8 cellular contexts compared by ENCODE assay signal in the genomic region with DNA sequence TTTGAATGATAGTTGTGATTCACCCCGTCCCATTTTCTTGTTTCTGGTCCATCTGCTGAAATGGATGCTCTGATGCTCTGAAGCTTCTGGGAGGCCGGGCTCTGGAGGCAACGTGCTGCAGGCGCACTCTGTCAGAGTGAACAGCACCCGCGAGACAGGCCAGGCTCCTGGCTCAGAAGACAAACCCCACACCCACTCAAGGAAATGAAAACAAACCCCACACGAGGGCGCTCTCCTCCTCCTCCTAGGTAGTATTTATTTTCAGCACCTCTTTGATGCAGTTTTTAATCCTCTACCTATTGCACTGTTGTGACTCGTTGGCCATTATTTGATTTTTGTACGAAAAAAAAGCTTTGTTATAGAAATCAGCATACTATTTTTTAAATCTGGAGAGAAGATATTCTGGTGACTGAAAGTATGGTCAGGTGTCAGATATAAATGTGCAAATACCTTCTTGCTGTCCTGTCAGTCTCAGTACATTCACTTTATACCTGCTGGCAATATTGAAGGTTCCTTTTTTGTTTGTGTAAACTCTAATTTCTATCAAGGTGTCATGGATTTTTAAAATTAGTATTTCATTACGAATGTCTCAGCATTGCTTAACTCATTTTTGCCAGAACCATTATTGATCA. TPM values are rescaled to one million over a fixed set of nuclear protein-coding genes. Genes with fewer than 3 reads are reported as not detected.
DNase-seq lines count a peak whose midpoint lies in the region; ATAC-seq and TF ChIP-seq lines count a peak whose summit lies in the region.

No MANE protein-coding gene starts in this region.

- no peaks in the 10 kb centered on the region for H3K9me3 ChIP-seq in lower lobe of right lung

- DNase-seq in G401 (ENCODE audit: low spot score) (peak; percentile 85), LoVo (ENCODE audit: low spot score) (peak; percentile 7), lower lobe of right lung (peak; percentile 71)
- DNase-seq in activated CD4-positive, alpha-beta T cell treated with anti-CD3 and anti-CD28 coated beads for 1 hour: peak; percentile 42
- DNase-seq in central memory CD4-positive, alpha-beta T cell: peak; percentile 29
- DNase-seq in stimulated activated CD8-positive, alpha-beta memory T cell treated with anti-CD3 and anti-CD28 coated beads, Interleukin-2, amount 100 ng/mL, for 48 hours (ENCODE audit: low read depth in 2 of 2): peak; percentile 27 to 59

- H3K27me3 ChIP-seq in lower lobe of right lung (ENCODE audit: low read depth): no peaks in the 10 kb centered on the region

- H3K27ac ChIP-seq in lower lobe of right lung: no peak overlapping the region

- H3K36me3 ChIP-seq in lower lobe of right lung: no peaks in the 10 kb centered on the region

- no peak overlapping the region for H3K4me3 ChIP-seq in lower lobe of right lung

- intact Hi-C loops in lower lobe of right lung (cut with DNase I): no loop called here

- in situ Hi-C loops in G401 (cut with HindIII; ENCODE audit: low sequenced_read_pairs): no loop called here

- no peaks in the 10 kb centered on the region for H3K4me1 ChIP-seq in lower lobe of right lung

- peak; percentile 59 for TF ChIP-seq CTCF in lower lobe of right lung (IDR thresholded peaks at IDR 0.05)

- ATAC-seq in lower lobe of right lung (peak; percentile 76 to 84), GM21619 (IDR thresholded peaks at IDR 0.05; ENCODE audit: unreplicated experiment) (no peak), HG02642 (IDR thresholded peaks at IDR 0.05; ENCODE audit: poor library complexity, unreplicated experiment) (no peak)

RNA-seq across cellular contexts. Expression of gene CHST10, which starts 10.3 kb away (rescaled TPM):
- total RNA-seq in G401 (2014; rRNA removed; shearing (Covaris generic)): 18.9 and 23.6 TPM in 2 replicates
- total RNA-seq in lower lobe of right lung: 7.6 TPM

RNA-seq across cellular contexts. Expression of gene NMS, which starts 42.5 kb away (rescaled TPM):
- not detected in 2 replicates for total RNA-seq in G401 (2014; rRNA removed; shearing (Covaris generic))
- total RNA-seq in lower lobe of right lung: not detected

Comparison
In these comparisons a context has a peak if more than half of its experiments do, and no peak if none do; other contexts are left out.
1. DNase-seq: peak in every context shown above with its lines; median percentile 85 in G401; 71 in lower lobe of right lung; 43 in stimulated activated CD8-positive, alpha-beta memory T cell treated with anti-CD3 and anti-CD28 coated beads, Interleukin-2, amount 100 ng/mL, for 48 hours; 42 in activated CD4-positive, alpha-beta T cell treated with anti-CD3 and anti-CD28 coated beads for 1 hour; 29 in central memory CD4-positive, alpha-beta T cell; 7 in LoVo.
2. ATAC-seq: peak in lower lobe of right lung (2 of 2); none in GM21619 (single experiment) and HG02642 (single experiment).